In genomic region chr5:42824347-42824976, GRCh38 we compare ENCODE assay signal across 27 cellular contexts. TPM values are rescaled to one million over a fixed set of nuclear protein-coding genes. Genes with fewer than 3 reads are reported as not detected.
"Had no signal": no experiment of that assay in that cellular context is flagged by ENCODE, and none has a peak within 500 bp of the region (broad histone marks: within the 10 kb centered on the region; RNA-seq: fewer than 3 reads in every experiment).

No MANE protein-coding gene starts in this region.

- H3K27ac ChIP-seq: esophagus muscularis mucosa, heart right ventricle, skin epidermis, upper lobe of right lung had no signal

- H3K9me3 ChIP-seq: esophagus muscularis mucosa, heart right ventricle, upper lobe of right lung had no signal

- H3K4me3 ChIP-seq: esophagus muscularis mucosa, heart right ventricle, skin epidermis, upper lobe of right lung had no signal

- FAIRE-seq: astrocyte, islet of Langerhans had no signal

- DNase-seq: activated CD4-positive, alpha-beta memory T cell treated with anti-CD3 and anti-CD28 coated beads for 36 hours; activated CD4-positive, alpha-beta T cell treated with anti-CD3 and anti-CD28 coated beads, Interleukin-2, amount 10 ng/mL, durations not matched to agents 24 days and 14 days; activated CD8-positive, alpha-beta memory T cell treated with anti-CD3 and anti-CD28 coated beads, Interleukin-2, amount 50 U/mL, for 4 hours; activated gamma-delta T cell treated with Interleukin-2 at 50 U/mL for 16 hours; activated naive CD4-positive, alpha-beta T cell treated with anti-CD3 and anti-CD28 coated beads, Interleukin-2, amount 50 U/mL, for 16 hours; activated T-cell treated with anti-CD3 and anti-CD28 coated beads, Interleukin-2, amount 50 U/mL, for 1 hour; amniotic stem cell; central memory CD4-positive, alpha-beta T cell; foreskin melanocyte; heart right ventricle; left ventricle myocardium superior; mammary epithelial cell; naive B cell; nucleus accumbens; stimulated activated CD4-positive, alpha-beta T cell treated with anti-CD3 and anti-CD28 coated beads, Interleukin-4, amount 100 ng/mL, for 4 hours; stimulated activated CD8-positive, alpha-beta memory T cell treated with anti-CD3 and anti-CD28 coated beads, Interleukin-4, amount 100 ng/mL, for 48 hours; stimulated activated naive CD8-positive, alpha-beta T cell treated with anti-CD3 and anti-CD28 coated beads, Interleukin-15, amount 100 ng/mL, for 72 hours; substantia nigra; T-helper 1 cell; upper lobe of right lung had no signal

- H3K4me1 ChIP-seq: upper lobe of right lung had no signal

- ATAC-seq: heart right ventricle; left ventricle myocardium superior; sciatic nerve; stimulated activated naive CD8-positive, alpha-beta T cell treated with anti-CD3 and anti-CD28 coated beads, Interleukin-15, amount 100 ng/mL, for 72 hours had no signal

- H3K36me3 ChIP-seq: esophagus muscularis mucosa, heart right ventricle, upper lobe of right lung had no signal

- H3K27me3 ChIP-seq: esophagus muscularis mucosa, heart right ventricle, upper lobe of right lung had no signal

RNA-seq across cellular contexts. Expression of gene SELENOP, which starts 12.8 kb away (rescaled TPM):
- total RNA-seq: activated CD4-positive, alpha-beta memory T cell treated with anti-CD3 and anti-CD28 coated beads for 36 hours; activated CD4-positive, alpha-beta T cell treated with anti-CD3 and anti-CD28 coated beads, Interleukin-2, amount 10 ng/mL, durations not matched to agents 24 days and 14 days; activated CD8-positive, alpha-beta memory T cell treated with anti-CD3 and anti-CD28 coated beads for 36 hours; activated T-helper 1 cell treated with anti-CD3 and anti-CD28 coated beads, Interleukin-12 subunit alpha, Interleukin-12 subunit beta, Interleukin-2, Interleukin-4 antibody, amounts not matched to agents 30 ng/mL and 10 ng/mL and 1 ng/mL, durations not matched to agents 14 hours and 24 hours and 36 hours had no signal
